8 cellular contexts compared by ENCODE assay signal in the genomic region with DNA sequence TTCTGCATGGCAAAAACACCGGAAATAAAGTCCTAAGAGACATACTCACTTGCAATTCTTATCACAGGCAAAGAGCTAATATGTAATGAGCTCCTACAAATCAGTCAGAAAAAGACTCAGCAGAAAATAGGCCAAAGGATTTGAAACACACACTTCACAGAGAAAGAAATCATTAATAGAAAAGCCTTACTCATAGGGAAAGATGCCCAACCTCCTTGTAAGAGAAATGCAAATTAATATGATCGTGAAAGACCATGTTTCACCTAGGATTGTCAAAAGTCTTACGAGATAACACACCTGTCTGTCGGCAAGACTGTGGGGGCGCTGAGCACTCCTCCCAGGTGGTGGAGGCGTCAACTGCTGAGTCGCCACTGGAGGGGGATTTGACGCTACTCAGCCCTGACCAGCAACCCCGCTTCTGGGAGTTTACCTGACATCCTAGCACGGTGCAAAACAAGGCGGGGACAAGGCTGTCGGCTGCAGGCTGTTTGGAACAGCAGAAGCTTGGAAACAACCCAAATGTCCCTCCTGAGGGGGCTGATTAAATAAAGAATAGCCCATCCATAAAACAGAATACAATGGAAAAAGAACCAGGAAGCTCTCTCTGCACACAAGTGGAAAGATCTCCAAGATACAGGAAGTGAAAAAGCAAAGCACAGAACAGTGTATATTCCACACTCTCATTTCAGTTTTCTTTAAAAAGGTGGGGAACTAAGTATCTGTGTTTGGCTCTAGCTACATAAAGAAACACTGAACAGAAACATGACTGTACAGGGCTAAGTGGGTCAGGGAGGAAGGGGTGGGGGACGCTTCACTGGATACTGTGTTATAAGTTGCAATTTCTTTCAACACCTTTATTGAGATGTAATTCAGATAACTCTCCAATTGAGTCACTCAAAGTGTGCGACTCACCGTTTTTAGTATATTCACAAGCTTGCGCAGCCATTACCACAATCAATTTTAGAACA. TPM values are rescaled to one million over a fixed set of nuclear protein-coding genes. Genes with fewer than 3 reads are reported as not detected.
DNase-seq lines count a peak whose midpoint lies in the region; ATAC-seq and TF ChIP-seq lines count a peak whose summit lies in the region.

No MANE protein-coding gene starts in this region.

- H3K27ac ChIP-seq in Peyer's patch (peak overlapping the region; percentile 16 to 68 (median 52)), upper lobe of right lung (peak overlapping the region; percentile 65)

- H3K36me3 ChIP-seq in Peyer's patch (peaks cover 0 to 34% (median 0%) of the 10 kb centered on the region in 3 donors), upper lobe of right lung (peaks cover 40% of the 10 kb centered on the region)

- H3K9me3 ChIP-seq in Peyer's patch = no peaks in the 10 kb centered on the region
- H3K9me3 ChIP-seq in upper lobe of right lung = no peaks in the 10 kb centered on the region

- peak in 1 of 6 experiments; percentile 12 for TF ChIP-seq CTCF in Peyer's patch (IDR thresholded peaks at IDR 0.05)
- TF ChIP-seq CTCF in upper lobe of right lung (IDR thresholded peaks at IDR 0.05) = no peak

- peaks cover under 1 to 53% (median 7%) of the 10 kb centered on the region in 4 donors for H3K4me1 ChIP-seq in Peyer's patch
- peaks cover 47% of the 10 kb centered on the region for H3K4me1 ChIP-seq in upper lobe of right lung

- ATAC-seq in HG03066 (IDR thresholded peaks at IDR 0.05; ENCODE audit: low read depth, unreplicated experiment) = peak; percentile 77
- ATAC-seq in upper lobe of right lung = peak; percentile 31

- intact Hi-C loops in upper lobe of right lung (cut with DNase I) = no loop called here

- no peak for TF ChIP-seq POLR2A in Peyer's patch (IDR thresholded peaks at IDR 0.05)

- H3K27me3 ChIP-seq in Peyer's patch (no peaks in the 10 kb centered on the region), upper lobe of right lung (no peaks in the 10 kb centered on the region)

- H3K4me3 ChIP-seq in Peyer's patch (peak overlapping the region in 1 of 4 donors; percentile 8), upper lobe of right lung (no peak overlapping the region)

- peak; percentile 47 for DNase-seq in stimulated activated naive CD4-positive, alpha-beta T cell treated with Interleukin-2 at 50 U/mL for 16 hours (lab: John Stamatoyannopoulos, UW)
- no peak for DNase-seq in stimulated activated naive CD4-positive, alpha-beta T cell (lab: John Stamatoyannopoulos, UW)
- DNase-seq in Peyer's patch = peak in 2 of 3 donors; percentile 64 to 74
- peak; percentile 27 for DNase-seq in central memory CD4-positive, alpha-beta T cell
- DNase-seq in lung microvascular endothelial cell (ENCODE audit: low read depth in 2 of 2) = peak; percentile 26 to 87
- no peak for DNase-seq in upper lobe of right lung
- no peak for DNase-seq in NCI-H128 (lab: John Stamatoyannopoulos, UW; ENCODE audit: unreplicated experiment)

RNA-seq across cellular contexts. Expression of a gene that starts 11.5 kb away (rescaled TPM):
- total RNA-seq in Peyer's patch = 100 to 1,000 TPM in 3 of 4 donors, 10 to 100 TPM in 1; 39.1 to 254 (median 114) TPM
- total RNA-seq in lung microvascular endothelial cell = 62.5 and 101 TPM in 2 replicates
- 115 TPM for total RNA-seq in upper lobe of right lung

RNA-seq across cellular contexts. Expression of a gene that starts 33.0 kb away (rescaled TPM):
- 10 to 100 TPM; 39.1 to 56.1 (median 51.4) TPM for total RNA-seq in Peyer's patch
- 26.0 and 26.2 TPM in 2 replicates for total RNA-seq in lung microvascular endothelial cell
- total RNA-seq in upper lobe of right lung = 79.2 TPM

Comparison
In these comparisons a context has a peak if more than half of its experiments do, and no peak if none do; other contexts are left out.
1. DNase-seq: peak in stimulated activated naive CD4-positive, alpha-beta T cell treated with Interleukin-2 at 50 U/mL for 16 hours (single experiment), Peyer's patch (2 of 3), central memory CD4-positive, alpha-beta T cell (single experiment) and lung microvascular endothelial cell (2 of 2); none in stimulated activated naive CD4-positive, alpha-beta T cell (0 of 6), upper lobe of right lung (single experiment) and NCI-H128 (single experiment).